32 cellular contexts compared by ENCODE assay signal in the genomic region with DNA sequence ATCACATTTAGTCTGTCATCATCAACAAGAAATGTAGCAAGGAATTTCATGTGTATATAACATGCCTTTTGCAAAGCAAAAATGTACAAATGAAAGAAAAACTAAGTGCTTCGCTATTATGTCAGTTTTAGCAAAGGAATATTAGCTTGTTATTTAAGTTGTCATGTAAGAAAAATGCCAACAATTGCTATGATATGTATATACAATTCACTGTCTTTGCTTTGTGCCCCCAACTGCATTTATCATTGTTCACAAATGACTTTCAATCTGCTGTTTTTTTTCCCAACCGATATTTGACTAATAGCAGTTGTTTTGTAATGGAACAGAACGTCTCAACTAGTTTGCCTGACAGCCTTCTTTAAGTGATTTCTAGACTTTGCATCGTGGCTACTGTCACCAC.
"Had no signal": no experiment of that assay in that cellular context is flagged by ENCODE, and none has a peak within 500 bp of the region (broad histone marks: within the 10 kb centered on the region; RNA-seq: fewer than 3 reads in every experiment).

No MANE protein-coding gene starts in this region.

- H3K27ac ChIP-seq: adrenal gland, ascending aorta, body of pancreas, brain microvascular endothelial cell, breast epithelium, cardiac muscle cell had no signal

- H3K4me3 ChIP-seq: adrenal gland, ascending aorta, body of pancreas, breast epithelium, cardiac muscle cell had no signal

- DNase-seq: activated effector memory CD4-positive, alpha-beta T cell treated with anti-CD3 and anti-CD28 coated beads, Interleukin-2, amount 50 U/mL, for 16 hours; activated effector memory CD4-positive, alpha-beta T cell treated with Interleukin-2 at 50 U/mL for 16 hours; activated gamma-delta T cell; activated gamma-delta T cell treated with Interleukin-2 at 50 U/mL for 16 hours; activated naive CD4-positive, alpha-beta T cell; activated naive CD4-positive, alpha-beta T cell treated with anti-CD3 and anti-CD28 coated beads for 36 hours; activated naive CD4-positive, alpha-beta T cell treated with anti-CD3 and anti-CD28 coated beads, Interleukin-2, amount 10 ng/mL, durations not matched to agents 7 days and 5 days; activated naive CD4-positive, alpha-beta T cell treated with anti-CD3 and anti-CD28 coated beads, Interleukin-2, amount 50 U/mL, for 16 hours; activated naive CD4-positive, alpha-beta T cell treated with Interleukin-2 at 50 U/mL for 16 hours; activated naive CD8-positive, alpha-beta T cell treated with anti-CD3 and anti-CD28 coated beads for 36 hours; activated naive CD8-positive, alpha-beta T cell treated with anti-CD3 and anti-CD28 coated beads, Interleukin-2, amount 10 ng/mL, durations not matched to agents 7 days and 5 days; activated naive CD8-positive, alpha-beta T cell treated with anti-CD3 and anti-CD28 coated beads, Interleukin-2, amount 50 U/mL, for 24 hours; activated T-cell treated with anti-CD3 and anti-CD28 coated beads, Interleukin-2, amount 50 U/mL, for 1 hour; activated T-cell treated with anti-CD3 and anti-CD28 coated beads, Interleukin-2, amount 50 U/mL, for 24 hours; activated T-cell treated with anti-CD3 and anti-CD28 coated beads, Interleukin-2, amount 50 U/mL, for 4 hours; activated T-cell treated with anti-CD3 and anti-CD28 coated beads, Interleukin-2, amount 50 U/mL, for 48 hours; activated T-cell treated with anti-CD3 and anti-CD28 coated beads, Interleukin-2, amount 50 U/mL, for 72 hours; adrenal gland; amniotic stem cell; amygdala; anterior cingulate cortex; aorta; body of pancreas; brain microvascular endothelial cell; caudate nucleus; central memory CD4-positive, alpha-beta T cell; cerebellar nuclear complex had no signal

- H3K9me3 ChIP-seq: adrenal gland, ascending aorta, body of pancreas, breast epithelium had no signal

- H3K27me3 ChIP-seq: adrenal gland, ascending aorta, body of pancreas, brain microvascular endothelial cell, breast epithelium, cardiac muscle cell had no signal

- H3K4me1 ChIP-seq: adrenal gland, ascending aorta, body of pancreas, breast epithelium had no signal

- H3K36me3 ChIP-seq: adrenal gland, ascending aorta, brain microvascular endothelial cell, breast epithelium, cardiac muscle cell had no signal

- ATAC-seq: activated naive CD4-positive, alpha-beta T cell treated with anti-CD3 and anti-CD28 coated beads, Interleukin-2, amount 50 U/mL, for 72 hours; activated naive CD8-positive, alpha-beta T cell treated with anti-CD3 and anti-CD28 coated beads, Interleukin-2, amount 50 U/mL, for 24 hours; activated T-cell treated with anti-CD3 and anti-CD28 coated beads, Interleukin-2, amount 50 U/mL, for 4 hours; activated T-cell treated with anti-CD3 and anti-CD28 coated beads, Interleukin-2, amount 50 U/mL, for 72 hours; activated T-helper 17 cell treated with anti-CD3 and anti-CD28 coated beads, Interleukin-2, amount 50 U/mL, for 72 hours; body of pancreas had no signal
